16 cellular contexts compared by ENCODE assay signal in the genomic region with DNA sequence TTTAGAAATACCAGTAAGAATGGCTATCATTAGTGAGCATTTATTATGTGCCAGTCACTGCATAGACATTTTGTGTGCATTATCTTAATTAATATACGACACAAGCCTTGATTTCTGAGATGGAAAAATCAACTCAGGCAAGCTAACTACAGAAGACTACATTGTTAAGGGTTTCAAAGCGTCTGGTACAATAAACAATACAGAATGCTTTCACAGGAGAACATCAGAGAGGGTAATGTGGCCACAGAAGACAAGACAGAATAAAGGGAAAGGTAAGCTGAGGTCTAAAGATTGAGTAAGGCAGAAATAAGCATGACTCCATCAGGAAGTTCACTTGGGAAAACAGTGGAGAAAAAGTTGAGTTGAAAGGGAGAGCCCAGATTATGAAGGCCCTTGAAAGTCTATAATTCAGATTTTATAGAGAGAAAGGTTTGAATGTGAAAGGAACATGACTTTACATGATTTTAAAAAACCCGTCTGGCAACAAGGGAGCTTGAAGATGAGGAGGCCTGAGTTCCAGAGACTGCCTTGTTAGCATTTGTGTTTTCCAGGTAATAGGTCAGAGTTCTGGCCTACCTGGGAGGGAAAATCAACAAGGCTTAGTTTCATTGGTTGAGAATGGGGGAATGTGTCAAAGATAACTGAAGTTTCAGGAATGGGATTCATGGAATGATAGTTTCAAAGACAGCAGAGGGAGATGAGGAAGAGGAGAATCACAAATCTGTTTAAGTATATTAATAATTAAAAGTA. TPM values are rescaled to one million over a fixed set of nuclear protein-coding genes. Genes with fewer than 3 reads are reported as not detected.
DNase-seq lines count a peak whose midpoint lies in the region; ATAC-seq and TF ChIP-seq lines count a peak whose summit lies in the region.
"Had no signal": no experiment of that assay in that cellular context is flagged by ENCODE, and none has a peak within 500 bp of the region (broad histone marks: within the 10 kb centered on the region; RNA-seq: fewer than 3 reads in every experiment).

No MANE protein-coding gene starts in this region.

- H3F3A ChIP-seq in Loucy (ENCODE audit: low read depth) = no peaks in the 10 kb centered on the region

- WGBS in mammary epithelial cell (ENCODE audit: low coverage, missing lambda C conversion rate) = 49% methylated on average over 3 of the region's 3 CpGs

- no peak overlapping the region for H3K4me2 ChIP-seq in Loucy (ENCODE audit: low read depth, low read length, poor library complexity, severe bottlenecking)
- H3K4me2 ChIP-seq in mammary epithelial cell (ENCODE audit: insufficient read depth, low read depth, low read length) = peak overlapping the region; percentile 20
- H3K4me2 ChIP-seq: neural progenitor cell had no signal

- no peaks in the 10 kb centered on the region for H3K9me2 ChIP-seq in Loucy (replicated peaks; ENCODE audit: low read depth, low read length)

- DNase-seq in mammary epithelial cell (no peak), superior temporal gyrus (ENCODE audit: extremely low spot score) (peak; percentile 73), BE2C (no peak), NCI-H2081 (lab: John Stamatoyannopoulos, UW) (no peak), Right ventricle myocardium inferior (ENCODE audit: missing footprints) (no peak)
- DNase-seq: activated CD4-positive, alpha-beta memory T cell treated with anti-CD3 and anti-CD28 coated beads, Interleukin-2, amount 10 ng/mL, durations not matched to agents 7 days and 5 days; activated T-cell treated with anti-CD3 and anti-CD28 coated beads, Interleukin-2, amount 50 U/mL, for 48 hours; DMS79; IMR-90; NCI-H2081 treated with DMSO at 0.1 percent for 48 hours; NCI-H69; tibial artery had no signal

- H3K4me3 ChIP-seq in Loucy (ENCODE audit: low read length, poor library complexity, severe bottlenecking) (no peak overlapping the region), mammary epithelial cell (replicated peaks in 1 of 3; ENCODE audit: insufficient read depth in 1 of 3, low read depth in 2 of 3, low read length in 3 of 3) (no peak overlapping the region), muscle layer of colon (ENCODE audit: low read depth in 1 of 2, low read length in 2 of 2) (no peak overlapping the region), BE2C (ENCODE audit: low read depth, low read length) (no peak overlapping the region)
- H3K4me3 ChIP-seq: BLaER1, neural progenitor cell, tibial artery had no signal

- dilution Hi-C loops in mammary epithelial cell (cut with HindIII; ENCODE audit: low sequenced_read_pairs) = loop anchor here (5.0 kb wide), 1 partner anchor 93 kb away; no protein-coding TSS in a partner anchor

- ATAC-seq in Right ventricle myocardium inferior = no peak

- peaks cover 30% of the 10 kb centered on the region for H3K79me2 ChIP-seq in Loucy (ENCODE audit: insufficient read depth, low read length)
- peaks cover 31% of the 10 kb centered on the region for H3K79me2 ChIP-seq in mammary epithelial cell (ENCODE audit: insufficient read depth, low read length)

- H3K9me3 ChIP-seq in Loucy (ENCODE audit: insufficient read depth, low read depth, low read length) = no peaks in the 10 kb centered on the region
- no peaks in the 10 kb centered on the region for H3K9me3 ChIP-seq in mammary epithelial cell (replicated peaks; ENCODE audit: insufficient read depth, low read length)
- no peaks in the 10 kb centered on the region for H3K9me3 ChIP-seq in muscle layer of colon (ENCODE audit: low read length)
- no peaks in the 10 kb centered on the region for H3K9me3 ChIP-seq in BE2C
- H3K9me3 ChIP-seq: BLaER1, tibial artery had no signal

- in situ Hi-C loops in mammary epithelial cell (cut with MboI; ENCODE audit: low sequenced_read_pairs in 2 of 2) = loop anchor here in 1 of 2 donors (25.0 kb wide), 1 partner anchor 117 kb away; no protein-coding TSS in a partner anchor

- peak overlapping the region; percentile 1 for H3K27ac ChIP-seq in mammary epithelial cell (ENCODE audit: insufficient read depth, low read depth, low read length)
- H3K27ac ChIP-seq in muscle layer of colon (ENCODE audit: low read depth, low read length) = peak overlapping the region; percentile 41
- H3K27ac ChIP-seq: BLaER1, neural progenitor cell, tibial artery had no signal

- intact Hi-C loops in mammary epithelial cell (cut with micrococcal nuclease) = no loop called here
- intact Hi-C loops in Right ventricle myocardium inferior (cut with DNase I) = no loop called here

- no peaks in the 10 kb centered on the region for H3K36me3 ChIP-seq in Loucy (ENCODE audit: insufficient read depth, low read length)
- H3K36me3 ChIP-seq in mammary epithelial cell (ENCODE audit: insufficient read depth, low read length) = no peaks in the 10 kb centered on the region
- no peaks in the 10 kb centered on the region for H3K36me3 ChIP-seq in muscle layer of colon (ENCODE audit: insufficient read depth, low read length)
- H3K36me3 ChIP-seq in BE2C = no peaks in the 10 kb centered on the region
- H3K36me3 ChIP-seq: BLaER1, neural progenitor cell, tibial artery had no signal

- H3K27me3 ChIP-seq in Loucy (ENCODE audit: insufficient read depth, low read length, poor library complexity, severe bottlenecking) = no peaks in the 10 kb centered on the region
- H3K27me3 ChIP-seq in mammary epithelial cell (ENCODE audit: insufficient read depth, low read length) = no peaks in the 10 kb centered on the region
- no peaks in the 10 kb centered on the region for H3K27me3 ChIP-seq in muscle layer of colon (ENCODE audit: control insufficient read depth in 1 of 2, insufficient read depth in 2 of 2, low read length in 2 of 2)
- no peaks in the 10 kb centered on the region for H3K27me3 ChIP-seq in BE2C
- H3K27me3 ChIP-seq: BLaER1, tibial artery had no signal

- no peak for TF ChIP-seq CTCF in Loucy (conservative IDR thresholded peaks at IDR 0.05; ENCODE audit: low read length)
- TF ChIP-seq CTCF in mammary epithelial cell (conservative IDR thresholded peaks at IDR 0.05 in 1 of 2, IDR thresholded peaks at IDR 0.05 in 1 of 2; ENCODE audit: extremely low read depth in 1 of 2, insufficient read depth in 1 of 2, low read depth in 1 of 2, low read length in 2 of 2) = no peak
- TF ChIP-seq CTCF in BE2C (IDR thresholded peaks at IDR 0.05; ENCODE audit: low read depth, low read length) = no peak

- H2AFZ ChIP-seq in Loucy (ENCODE audit: low read length) (peak overlapping the region; percentile 36; the same call in 1 of the 2 replicates), mammary epithelial cell (ENCODE audit: low read depth, low read length) (peak overlapping the region; percentile 61)
- H2AFZ ChIP-seq: neural progenitor cell had no signal

- BruUV-seq in mammary epithelial cell (replicated peaks; lab: Mats Ljungman, UMichigan) = no TSS peak

- H3K9ac ChIP-seq in Loucy (ENCODE audit: low read depth, low read length, poor library complexity, severe bottlenecking) (no peak overlapping the region), mammary epithelial cell (ENCODE audit: insufficient read depth, low read length) (no peak overlapping the region), muscle layer of colon (ENCODE audit: low read length) (no peak overlapping the region)
- H3K9ac ChIP-seq: BLaER1, neural progenitor cell had no signal

- H3K4me1 ChIP-seq in Loucy (ENCODE audit: insufficient read depth, low read length, poor library complexity, severe bottlenecking) = peaks cover 30% of the 10 kb centered on the region
- H3K4me1 ChIP-seq in mammary epithelial cell (ENCODE audit: insufficient read depth, low read length) = peaks cover 22% of the 10 kb centered on the region
- H3K4me1 ChIP-seq in muscle layer of colon (ENCODE audit: insufficient read depth, low read length) = peaks cover 12% of the 10 kb centered on the region
- no peaks in the 10 kb centered on the region for H3K4me1 ChIP-seq in BE2C

- H4K20me1 ChIP-seq in Loucy (ENCODE audit: insufficient read depth, low read length, poor library complexity, severe bottlenecking) = peaks cover 5% of the 10 kb centered on the region
- no peaks in the 10 kb centered on the region for H4K20me1 ChIP-seq in mammary epithelial cell (ENCODE audit: insufficient read depth, low read length)

- CTCF ChIA-PET in mammary epithelial cell (lab: Charles Lee; ENCODE audit: low non-redundant PET) = no interaction called here

RNA-seq across cellular contexts. Expression of a gene that starts 1.8 kb away (rescaled TPM):
- total RNA-seq in mammary epithelial cell = 100 to 1,000 TPM in 1 of 2 donors, 10 to 100 TPM in 1; 37.5 to 125 TPM
- 20.0 TPM for polyA plus RNA-seq in mammary epithelial cell
- polyA minus RNA-seq in mammary epithelial cell = 33.9 TPM
- polyA plus RNA-seq in BE2C (2012; ENCODE audit: insufficient read depth, insufficient read length, low read depth) = 20.9 TPM
- total RNA-seq in Right ventricle myocardium inferior = 69.1 TPM
